In genomic region chr21:45152265-45152746, GRCh38 we compare ENCODE assay signal across 9 cellular contexts.
DNase-seq lines count a peak whose midpoint lies in the region; ATAC-seq, FAIRE-seq and TF ChIP-seq lines count a peak whose summit lies in the region.
"Had no signal": no experiment of that assay in that cellular context is flagged by ENCODE, and none has a peak within 500 bp of the region (broad histone marks: within the 10 kb centered on the region; RNA-seq: fewer than 3 reads in every experiment).

No MANE protein-coding gene starts in this region.

- peak; percentile 95 for FAIRE-seq in GM12891 (lab: Jason Lieb, UNC)

- H3K36me3 Mint-ChIP-seq in activated naive CD4-positive, alpha-beta T cell treated with anti-CD3 and anti-CD28 coated beads, Interleukin-2, amount 50 U/mL, for 24 hours = no peaks in the 10 kb centered on the region

- peak; percentile 60 for DNase-seq in GM12891 (ENCODE audit: insufficient read length, low spot score)
- DNase-seq in SKM-1 (lab: John Stamatoyannopoulos, UW; ENCODE audit: unreplicated experiment) = peak; percentile 76
- no peak for DNase-seq in left lobe of liver (ENCODE audit: low spot score)
- peak; percentile 44 for DNase-seq in stimulated activated CD8-positive, alpha-beta memory T cell treated with anti-CD3 and anti-CD28 coated beads, Interleukin-12 subunit alpha, Interleukin-12 subunit beta, amount 100 ng/mL, for 1 hour (ENCODE audit: low read depth)

- TF ChIP-seq POLR2A in GM12891 (IDR thresholded peaks at IDR 0.05; ENCODE audit: low read depth, low read length) = no peak

- peaks cover 41% of the 10 kb centered on the region for H3K4me1 Mint-ChIP-seq in activated naive CD4-positive, alpha-beta T cell treated with anti-CD3 and anti-CD28 coated beads, Interleukin-2, amount 50 U/mL, for 24 hours

- H3K4me3 Mint-ChIP-seq in activated naive CD4-positive, alpha-beta T cell treated with anti-CD3 and anti-CD28 coated beads, Interleukin-2, amount 50 U/mL, for 24 hours = peak overlapping the region; percentile 75

- H3K27me3 Mint-ChIP-seq in activated naive CD4-positive, alpha-beta T cell treated with anti-CD3 and anti-CD28 coated beads, Interleukin-2, amount 50 U/mL, for 24 hours = no peaks in the 10 kb centered on the region

- H3K9me3 Mint-ChIP-seq in activated naive CD4-positive, alpha-beta T cell treated with anti-CD3 and anti-CD28 coated beads, Interleukin-2, amount 50 U/mL, for 24 hours = no peaks in the 10 kb centered on the region

- ATAC-seq in left lobe of liver = peak; percentile 27
- ATAC-seq in HG02571 (IDR thresholded peaks at IDR 0.05; ENCODE audit: unreplicated experiment) = no peak
- ATAC-seq in HG03280 (IDR thresholded peaks at IDR 0.05; ENCODE audit: unreplicated experiment) = no peak
- no peak for ATAC-seq in HG03095 (IDR thresholded peaks at IDR 0.05; ENCODE audit: unreplicated experiment)
- ATAC-seq: HCT116 had no signal

- H3K27ac Mint-ChIP-seq in activated naive CD4-positive, alpha-beta T cell treated with anti-CD3 and anti-CD28 coated beads, Interleukin-2, amount 50 U/mL, for 24 hours = peak overlapping the region; percentile 9

TF ChIP-seq in GM12891, 5 proteins besides CTCF, POLR2A, EP300 and RAD21:
- no peak for TF ChIP-seq POLR2AphosphoS5 (IDR thresholded peaks at IDR 0.05; ENCODE audit: low read depth, low read length)
- TF ChIP-seq POU2F2 (IDR thresholded peaks at IDR 0.05; ENCODE audit: low read depth, low read length) = no peak
- TF ChIP-seq PAX5 (IDR thresholded peaks at IDR 0.05; ENCODE audit: insufficient read depth, low read length, severe bottlenecking) = no peak
- TF ChIP-seq SPI1 (IDR thresholded peaks at IDR 0.05; ENCODE audit: low read depth, low read length) = no peak
- no peak for TF ChIP-seq TAF1 (IDR thresholded peaks at IDR 0.05; ENCODE audit: low read depth, low read length)
